ENCODE assay signal across 17 cellular contexts in the genomic region with DNA sequence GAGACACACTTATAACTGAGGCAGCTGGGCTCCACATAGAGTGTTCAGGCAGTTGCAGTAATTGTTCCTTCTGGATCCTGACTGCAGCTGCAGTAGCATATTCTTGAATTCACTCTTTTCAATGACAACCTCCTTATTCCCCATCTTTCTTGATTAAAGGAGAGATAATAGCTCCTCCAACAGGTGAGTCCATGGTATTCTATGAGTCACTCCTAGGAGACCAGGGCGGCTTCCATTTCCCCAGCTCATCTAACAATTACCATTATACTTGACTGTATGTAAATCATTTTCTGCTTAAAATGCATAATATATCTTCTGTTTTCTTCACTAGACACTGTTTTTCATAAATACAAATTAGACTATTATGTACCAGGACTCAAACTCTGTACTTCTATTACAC.
DNase-seq lines count a peak whose midpoint lies in the region; ATAC-seq and TF ChIP-seq lines count a peak whose summit lies in the region.
"Had no signal": no experiment of that assay in that cellular context is flagged by ENCODE, and none has a peak within 500 bp of the region (broad histone marks: within the 10 kb centered on the region; RNA-seq: fewer than 3 reads in every experiment).

No MANE protein-coding gene starts in this region.

- no peaks in the 10 kb centered on the region for H3K36me3 ChIP-seq in heart left ventricle
- no peaks in the 10 kb centered on the region for H3K36me3 ChIP-seq in smooth muscle cell (ENCODE audit: low read depth)

- H3K27ac ChIP-seq in heart left ventricle (no peak overlapping the region), smooth muscle cell (ENCODE audit: low read depth) (peak overlapping the region; percentile 52)
- H3K27ac ChIP-seq: 22Rv1 had no signal

- peak; percentile 48 for ATAC-seq in left ventricle myocardium superior
- no peak for ATAC-seq in heart left ventricle
- ATAC-seq in T-cell (replicated peaks in 1 of 4) = no peak
- no peak for ATAC-seq in HG03135 (IDR thresholded peaks at IDR 0.05; ENCODE audit: unreplicated experiment)
- ATAC-seq: CD8-positive, alpha-beta T cell; GM12878; HepG2 had no signal

- no peak for TF ChIP-seq POLR2A in heart left ventricle (IDR thresholded peaks at IDR 0.05)

- no peak overlapping the region for H3K4me2 ChIP-seq in smooth muscle cell

- H3K4me3 ChIP-seq in heart left ventricle = no peak overlapping the region
- H3K4me3 ChIP-seq in smooth muscle cell = no peak overlapping the region
- H3K4me3 ChIP-seq: GM12878 had no signal

- H3K9me3 ChIP-seq in heart left ventricle (no peaks in the 10 kb centered on the region), smooth muscle cell (replicated peaks; ENCODE audit: low read depth) (no peaks in the 10 kb centered on the region)

- 90 to 98% (median 96%) methylated on average over 1 of the region's 1 CpG for WGBS in heart left ventricle, 4 donors
- WGBS in smooth muscle cell (ENCODE audit: low lambda C conversion rate) = 77% methylated on average over 1 of the region's 1 CpG

- no peaks in the 10 kb centered on the region for H3K4me1 Mint-ChIP-seq in T-cell

- intact Hi-C loops in left ventricle myocardium superior (cut with micrococcal nuclease) = no loop called here
- intact Hi-C loops in heart left ventricle (cut with DNase I) = loop anchor here in 1 of 10 donors (10.0 kb wide), 1 partner anchor 55 kb away; no protein-coding TSS in a partner anchor

- no peaks in the 10 kb centered on the region for H3K9me3 Mint-ChIP-seq in T-cell
- H3K9me3 Mint-ChIP-seq: CD14-positive monocyte; CD8-positive, alpha-beta T cell; H9 had no signal

- H3K27me3 ChIP-seq in heart left ventricle (no peaks in the 10 kb centered on the region), smooth muscle cell (ENCODE audit: low read depth) (no peaks in the 10 kb centered on the region)

- no peaks in the 10 kb centered on the region for H3F3A ChIP-seq in smooth muscle cell (ENCODE audit: low read depth)

- no peak overlapping the region for H3K27ac Mint-ChIP-seq in T-cell
- H3K27ac Mint-ChIP-seq: CD8-positive, alpha-beta T cell; H9 had no signal

- peak; percentile 4 for DNase-seq in DMS53 (lab: John Stamatoyannopoulos, UW)
- DNase-seq in DMS53 treated with DMSO at 0.1 percent for 48 hours (lab: John Stamatoyannopoulos, UW; ENCODE audit: unreplicated experiment) = no peak
- DNase-seq in left ventricle myocardium superior = no peak
- no peak for DNase-seq in heart left ventricle
- DNase-seq in SHP77 treated with DMSO at 0.1 percent for 48 hours (lab: John Stamatoyannopoulos, UW) = peak; percentile 77
- no peak for DNase-seq in smooth muscle cell (lab: John Stamatoyannopoulos, UW; ENCODE audit: unreplicated experiment)
- DNase-seq in T-cell = no peak
- DNase-seq: CD8-positive, alpha-beta T cell; COR-L47; DMS153; GOT3; H9 had no signal

- no peaks in the 10 kb centered on the region for H3K27me3 Mint-ChIP-seq in T-cell

- no peaks in the 10 kb centered on the region for H4K20me1 ChIP-seq in smooth muscle cell (ENCODE audit: low read depth)

- POLR2A ChIA-PET in T-cell (lab: Charles Lee) = no interaction called here

- CTCF ChIA-PET in T-cell (lab: Charles Lee) = no interaction called here

- no peak overlapping the region for H3K9ac ChIP-seq in smooth muscle cell (ENCODE audit: low read depth)

- H3K4me1 ChIP-seq in heart left ventricle (peaks cover 0 to 16% (median 0%) of the 10 kb centered on the region in 12 donors), smooth muscle cell (ENCODE audit: low read depth) (no peaks in the 10 kb centered on the region)

- TF ChIP-seq CTCF in heart left ventricle (IDR thresholded peaks at IDR 0.05) (no peak), smooth muscle cell (IDR thresholded peaks at IDR 0.05; ENCODE audit: borderline replicate concordance, insufficient read depth, poor library complexity, severe bottlenecking) (no peak)

- no peak overlapping the region for H2AFZ ChIP-seq in smooth muscle cell (ENCODE audit: low read depth)

- H3K79me2 ChIP-seq in smooth muscle cell (ENCODE audit: low read depth) = peaks cover 3% of the 10 kb centered on the region

- H3K36me3 Mint-ChIP-seq in T-cell = no peaks in the 10 kb centered on the region
- H3K36me3 Mint-ChIP-seq: CD14-positive monocyte; CD8-positive, alpha-beta T cell had no signal

- H3K4me3 Mint-ChIP-seq in T-cell = no peak overlapping the region
- H3K4me3 Mint-ChIP-seq: CD14-positive monocyte; CD8-positive, alpha-beta T cell; H9 had no signal

Comparison
In these comparisons a context has a peak if more than half of its experiments do, and no peak if none do; other contexts are left out.
1. DNase-seq: peak in DMS53 (single experiment) and SHP77 treated with DMSO at 0.1 percent for 48 hours (single experiment); none in DMS53 treated with DMSO at 0.1 percent for 48 hours (single experiment), left ventricle myocardium superior (single experiment), heart left ventricle (0 of 5), smooth muscle cell (single experiment) and T-cell (0 of 34).